In genomic region chr2:118878531-118879149, GRCh38 we compare ENCODE assay signal across 32 cellular contexts. TPM values are rescaled to one million over a fixed set of nuclear protein-coding genes. Genes with fewer than 3 reads are reported as not detected.
DNase-seq lines count a peak whose midpoint lies in the region; ATAC-seq and TF ChIP-seq lines count a peak whose summit lies in the region.
"Had no signal": no experiment of that assay in that cellular context is flagged by ENCODE, and none has a peak within 500 bp of the region (broad histone marks: within the 10 kb centered on the region; RNA-seq: fewer than 3 reads in every experiment).

No MANE protein-coding gene starts in this region.

- TF ChIP-seq POLR2A in thyroid gland (IDR thresholded peaks at IDR 0.05), result no peak

- H3K9me3 Mint-ChIP-seq in glutamatergic neuron (ENCODE audit: unreplicated experiment), result no peaks in the 10 kb centered on the region
- H3K9me3 Mint-ChIP-seq: activated T-cell treated with anti-CD3 and anti-CD28 coated beads, Interleukin-2, amount 50 U/mL, for 24 hours; H9; nephron; type B pancreatic cell had no signal

- H3K36me3 ChIP-seq in MG63 (no peaks in the 10 kb centered on the region), thyroid gland (no peaks in the 10 kb centered on the region)

- peaks cover 19% of the 10 kb centered on the region for H3K27me3 ChIP-seq in MG63
- H3K27me3 ChIP-seq in thyroid gland, result no peaks in the 10 kb centered on the region

- ATAC-seq in left ventricle myocardium superior, result no peak
- ATAC-seq: Panc1 had no signal

- DNase-seq in AML-193 (lab: John Stamatoyannopoulos, UW) (peak; percentile 41 to 46), MG63 (peak; percentile 20), RWPE1 (ENCODE audit: low spot score) (peak; percentile 43), kidney tubule cell (ENCODE audit: low spot score) (peak; percentile 55), left ventricle myocardium superior (no peak), NCI-H2081 (lab: John Stamatoyannopoulos, UW) (no peak), thyroid gland (no peak), glutamatergic neuron (no peak)
- DNase-seq: activated CD4-positive, alpha-beta T cell treated with anti-CD3 and anti-CD28 coated beads for 1 hour; activated CD8-positive, alpha-beta memory T cell treated with anti-CD3 and anti-CD28 coated beads for 24 hours; activated gamma-delta T cell treated with Interleukin-2 at 50 U/mL for 16 hours; activated T-cell treated with anti-CD3 and anti-CD28 coated beads, Interleukin-2, amount 50 U/mL, for 24 hours; C1 segment of cervical spinal cord; Caco-2; DMS79; dorsolateral prefrontal cortex; GF-D8; H9; NCI-H1436 treated with DMSO at 0.1 percent for 48 hours; NCI-H2107; retina; stimulated activated CD4-positive, alpha-beta T cell treated with anti-CD3 and anti-CD28 coated beads, Interleukin-1b, Interleukin-23, amount 100 ng/mL, for 48 hours had no signal

- POLR2A ChIA-PET in RWPE1 (lab: Yijun Ruan, JAX; ENCODE audit: low non-redundant PET), result no interaction called here

- H3K4me3 Mint-ChIP-seq in glutamatergic neuron (ENCODE audit: unreplicated experiment), result no peak overlapping the region
- H3K4me3 Mint-ChIP-seq: activated T-cell treated with anti-CD3 and anti-CD28 coated beads, Interleukin-2, amount 50 U/mL, for 24 hours; H9; nephron; type B pancreatic cell had no signal

- H3K4me1 ChIP-seq in thyroid gland, result peaks cover 0 to 4% of the 10 kb centered on the region in 2 donors
- H3K4me1 ChIP-seq: Caco-2 had no signal

- CTCF ChIA-PET in RWPE1 (lab: Yijun Ruan, JAX), result interaction anchor here (1.6 kb wide), 1 partner anchor 413 kb away, joined by 6 read pairs; no protein-coding TSS in a partner anchor

- H3K4me1 Mint-ChIP-seq in glutamatergic neuron (ENCODE audit: low read depth, unreplicated experiment), result no peaks in the 10 kb centered on the region
- H3K4me1 Mint-ChIP-seq: nephron had no signal

- H3K4me3 ChIP-seq in MG63 (no peak overlapping the region), thyroid gland (replicated peaks in 1 of 3) (no peak overlapping the region)
- H3K4me3 ChIP-seq: dorsolateral prefrontal cortex, smooth muscle cell had no signal

- 46 to 51% methylated on average over 2 of the region's 2 CpGs for WGBS in thyroid gland, 2 donors

- no peaks in the 10 kb centered on the region for H3K36me3 Mint-ChIP-seq in glutamatergic neuron (ENCODE audit: unreplicated experiment)
- H3K36me3 Mint-ChIP-seq: type B pancreatic cell had no signal

- no peak overlapping the region for H3K27ac Mint-ChIP-seq in glutamatergic neuron (ENCODE audit: unreplicated experiment)
- H3K27ac Mint-ChIP-seq: activated T-cell treated with anti-CD3 and anti-CD28 coated beads, Interleukin-2, amount 50 U/mL, for 24 hours; H9; nephron; type B pancreatic cell had no signal

- intact Hi-C loops in left ventricle myocardium superior (cut with micrococcal nuclease), result no loop called here
- intact Hi-C loops in thyroid gland (cut with DNase I), result no loop called here

- no peak for TF ChIP-seq CTCF in RWPE1 (conservative IDR thresholded peaks at IDR 0.05; ENCODE audit: low read depth)
- TF ChIP-seq CTCF in thyroid gland (IDR thresholded peaks at IDR 0.05), result no peak
- TF ChIP-seq CTCF in glutamatergic neuron (IDR thresholded peaks at IDR 0.05; ENCODE audit: partially characterized antibody, unreplicated experiment), result no peak

- H3K27ac ChIP-seq in RWPE1 (no peak overlapping the region), thyroid gland (no peak overlapping the region)
- H3K27ac ChIP-seq: dorsolateral prefrontal cortex had no signal

- H3K27me3 Mint-ChIP-seq in glutamatergic neuron (ENCODE audit: unreplicated experiment), result peaks cover 3% of the 10 kb centered on the region

- H3K9me3 ChIP-seq in MG63 (no peaks in the 10 kb centered on the region), thyroid gland (no peaks in the 10 kb centered on the region)
- H3K9me3 ChIP-seq: Caco-2 had no signal

RNA-seq across cellular contexts. Expression of gene EN1, which starts 31.2 kb away (rescaled TPM):
- 1.2 and 7.2 TPM in 2 replicates for total RNA-seq in MG63 (2014; rRNA removed; shearing (Covaris generic); ENCODE audit: low replicate concordance)
- not detected for total RNA-seq in left ventricle myocardium superior
- total RNA-seq in thyroid gland, result under 1 TPM in 1 of 4 donors, not detected in 3; 0.11 TPM
- 0.39 TPM for total RNA-seq in glutamatergic neuron (ENCODE audit: unreplicated experiment)
- total RNA-seq: H9; kidney epithelial cell; lung microvascular endothelial cell; mucosa of gallbladder; NCI-H460; osteocyte; T-helper 1 cell treated with Interleukin-12 subunit alpha and Interleukin-12 subunit beta and Interleukin-4 antibody, amounts not matched to agents 30 ng/mL and 1 ng/mL, for 36 hours had no signal

Comparison
In these comparisons a context has a peak if more than half of its experiments do, and no peak if none do; other contexts are left out.
1. DNase-seq: peak in AML-193 (2 of 2), MG63 (single experiment), RWPE1 (single experiment) and kidney tubule cell (single experiment); none in left ventricle myocardium superior (single experiment), NCI-H2081 (0 of 2), thyroid gland (0 of 2) and glutamatergic neuron (single experiment).